In genomic region chr15:43420435-43420834, GRCh38 we compare ENCODE assay signal across 18 cellular contexts. TPM values are rescaled to one million over a fixed set of nuclear protein-coding genes. Genes with fewer than 3 reads are reported as not detected.
A peak's percentile ranks its signal among the peaks of the same experiment; 100 is the strongest.
DNase-seq lines count a peak whose midpoint lies in the region; ATAC-seq, FAIRE-seq and TF ChIP-seq lines count a peak whose summit lies in the region.
"Had no signal": no experiment of that assay in that cellular context is flagged by ENCODE, and none has a peak within 500 bp of the region (broad histone marks: within the 10 kb centered on the region; RNA-seq: fewer than 3 reads in every experiment).

No MANE protein-coding gene starts in this region.

- no peaks in the 10 kb centered on the region for H3K27me3 Mint-ChIP-seq in activated naive CD4-positive, alpha-beta T cell treated with anti-CD3 and anti-CD28 coated beads for 36 hours (ENCODE audit: low read depth)
- H3K27me3 Mint-ChIP-seq in nephron progenitor cell (ENCODE audit: low read depth, poor library complexity) (no peaks in the 10 kb centered on the region), neural progenitor cell (ENCODE audit: insufficient read depth, low read depth) (no peaks in the 10 kb centered on the region)
- H3K27me3 Mint-ChIP-seq: CD4-positive, alpha-beta memory T cell had no signal

- H3K4me1 Mint-ChIP-seq in activated naive CD4-positive, alpha-beta T cell treated with anti-CD3 and anti-CD28 coated beads for 36 hours (ENCODE audit: low read depth) = peaks cover 9% of the 10 kb centered on the region
- no peaks in the 10 kb centered on the region for H3K4me1 Mint-ChIP-seq in nephron progenitor cell
- H3K4me1 Mint-ChIP-seq in stimulated activated effector memory CD8-positive, alpha-beta T cell treated with anti-CD3 and anti-CD28 coated beads, Interleukin-12 subunit alpha, Interleukin-12 subunit beta, amount 100 ng/mL, for 72 hours = no peaks in the 10 kb centered on the region
- H3K4me1 Mint-ChIP-seq in neural progenitor cell = no peaks in the 10 kb centered on the region

- WGBS in K562 (ENCODE audit: insufficient coverage, low coverage, missing lambda C conversion rate) = 82% methylated on average over 10 of the region's 10 CpGs

- H3K4me3 Mint-ChIP-seq in activated naive CD4-positive, alpha-beta T cell treated with anti-CD3 and anti-CD28 coated beads for 36 hours = no peak overlapping the region
- H3K4me3 Mint-ChIP-seq in nephron progenitor cell (no peak overlapping the region), neural progenitor cell (no peak overlapping the region)
- H3K4me3 Mint-ChIP-seq in stimulated activated effector memory CD8-positive, alpha-beta T cell treated with anti-CD3 and anti-CD28 coated beads, Interleukin-12 subunit alpha, Interleukin-12 subunit beta, amount 100 ng/mL, for 72 hours = no peak overlapping the region
- H3K4me3 Mint-ChIP-seq: CD4-positive, alpha-beta memory T cell had no signal

- in situ Hi-C loops in K562 (cut with MboI) = no loop called here

- TF ChIP-seq RAD21 in K562 (CRISPR knock-in tag; conservative IDR thresholded peaks at IDR 0.05 in 1 of 2, IDR thresholded peaks at IDR 0.05 in 1 of 2) = no peak

- no peaks in the 10 kb centered on the region for H3K9me1 ChIP-seq in K562 (ENCODE audit: control insufficient read depth, insufficient read depth, low read length)

- CTCF ChIA-PET in activated naive CD4-positive, alpha-beta T cell treated with anti-CD3 and anti-CD28 coated beads for 36 hours (lab: Charles Lee) = interaction anchor here (1.6 kb wide), 1 partner anchor 44 kb away, joined by 5 read pairs; no protein-coding TSS in a partner anchor
- CTCF ChIA-PET in K562 (lab: Yijun Ruan, JAX; ENCODE audit: low intra/inter-chr PET ratio) = no interaction called here

- no peak for ATAC-seq in K562
- no peak for ATAC-seq in stimulated activated effector memory CD8-positive, alpha-beta T cell treated with anti-CD3 and anti-CD28 coated beads, Interleukin-12 subunit alpha, Interleukin-12 subunit beta, amount 100 ng/mL, for 72 hours
- ATAC-seq: GM12878, HCT116 had no signal

- H3K27ac Mint-ChIP-seq in activated naive CD4-positive, alpha-beta T cell treated with anti-CD3 and anti-CD28 coated beads for 36 hours = peak overlapping the region; percentile 20
- H3K27ac Mint-ChIP-seq in nephron progenitor cell = peak overlapping the region; percentile 79
- H3K27ac Mint-ChIP-seq in stimulated activated effector memory CD8-positive, alpha-beta T cell treated with anti-CD3 and anti-CD28 coated beads, Interleukin-12 subunit alpha, Interleukin-12 subunit beta, amount 100 ng/mL, for 72 hours = peak overlapping the region; percentile 57
- H3K27ac Mint-ChIP-seq in neural progenitor cell = no peak overlapping the region

- H3K4me2 ChIP-seq in K562 (ENCODE audit: insufficient read depth, low read length) (no peak overlapping the region), neural progenitor cell (no peak overlapping the region)

- no peaks in the 10 kb centered on the region for H3F3A ChIP-seq in neural progenitor cell (ENCODE audit: low read depth)

- H3K36me3 Mint-ChIP-seq in activated naive CD4-positive, alpha-beta T cell treated with anti-CD3 and anti-CD28 coated beads for 36 hours (ENCODE audit: low read depth) = peaks cover 29% of the 10 kb centered on the region
- H3K36me3 Mint-ChIP-seq in nephron progenitor cell (ENCODE audit: low read depth) (peaks cover 81% of the 10 kb centered on the region), neural progenitor cell (peaks cover 51% of the 10 kb centered on the region)
- peaks cover 75% of the 10 kb centered on the region for H3K36me3 Mint-ChIP-seq in stimulated activated effector memory CD8-positive, alpha-beta T cell treated with anti-CD3 and anti-CD28 coated beads, Interleukin-12 subunit alpha, Interleukin-12 subunit beta, amount 100 ng/mL, for 72 hours

- no peak overlapping the region for H3K9ac ChIP-seq in K562 (ENCODE audit: insufficient read depth in 1 of 2, low read depth in 2 of 2, low read length in 2 of 2)
- no peak overlapping the region for H3K9ac ChIP-seq in neural progenitor cell
- H3K9ac ChIP-seq: GM23248 had no signal

- no peaks in the 10 kb centered on the region for H3K9me3 ChIP-seq in K562 (replicated peaks; ENCODE audit: control insufficient read depth, insufficient read depth, low read depth, low read length)
- H3K9me3 ChIP-seq in neural progenitor cell (ENCODE audit: low read depth) = no peaks in the 10 kb centered on the region

- no peaks in the 10 kb centered on the region for H3K9me3 Mint-ChIP-seq in activated naive CD4-positive, alpha-beta T cell treated with anti-CD3 and anti-CD28 coated beads for 36 hours
- no peaks in the 10 kb centered on the region for H3K9me3 Mint-ChIP-seq in nephron progenitor cell
- H3K9me3 Mint-ChIP-seq in stimulated activated effector memory CD8-positive, alpha-beta T cell treated with anti-CD3 and anti-CD28 coated beads, Interleukin-12 subunit alpha, Interleukin-12 subunit beta, amount 100 ng/mL, for 72 hours = no peaks in the 10 kb centered on the region
- H3K9me3 Mint-ChIP-seq in neural progenitor cell = no peaks in the 10 kb centered on the region
- H3K9me3 Mint-ChIP-seq: CD4-positive, alpha-beta memory T cell had no signal

- FAIRE-seq in K562 (lab: Jason Lieb, UNC) = no peak
- no peak for FAIRE-seq in GM19239 (lab: Jason Lieb, UNC)
- FAIRE-seq: GM12878, GM18507, H54 had no signal

- TSS peak; percentile 23 for BruUV-seq in K562 (replicated peaks; lab: Mats Ljungman, UMichigan)

- H3K36me3 ChIP-seq in K562 (ENCODE audit: control insufficient read depth, insufficient read depth, low read length) (peaks cover 77% of the 10 kb centered on the region; the same call in 2 of the 3 replicates), neural progenitor cell (peaks cover 14% of the 10 kb centered on the region)

- DNase-seq in activated naive CD4-positive, alpha-beta T cell treated with anti-CD3 and anti-CD28 coated beads for 36 hours = no peak
- DNase-seq in activated naive CD4-positive, alpha-beta T cell treated with Interleukin-2 at 50 U/mL for 16 hours = no peak
- no peak for DNase-seq in K562 (ENCODE audit: extremely low read depth in 1 of 4, low spot score in 3 of 4)
- no peak for DNase-seq in nephron progenitor cell
- no peak for DNase-seq in stimulated activated effector memory CD8-positive, alpha-beta T cell treated with anti-CD3 and anti-CD28 coated beads, Interleukin-12 subunit alpha, Interleukin-12 subunit beta, amount 100 ng/mL, for 72 hours (ENCODE audit: low spot score in 2 of 2)
- no peak for DNase-seq in GM19239 (ENCODE audit: insufficient read length, low spot score)
- no peak for DNase-seq in nucleus accumbens (lab: John Stamatoyannopoulos, UW)
- no peak for DNase-seq in neural progenitor cell (ENCODE audit: low spot score)
- DNase-seq: 8988T; CD4-positive, alpha-beta memory T cell; DMS79; GM23248 had no signal

- no peak for TF ChIP-seq EP300 in K562 (IDR thresholded peaks at IDR 0.05; ENCODE audit: low read length)

- H2AFZ ChIP-seq in K562 (ENCODE audit: low read depth, low read length) = no peak overlapping the region
- H2AFZ ChIP-seq in neural progenitor cell (replicated peaks) = no peak overlapping the region
- H2AFZ ChIP-seq: GM23248 had no signal

- intact Hi-C loops in activated naive CD4-positive, alpha-beta T cell treated with anti-CD3 and anti-CD28 coated beads for 36 hours (cut with micrococcal nuclease) = no loop called here
- intact Hi-C loops in K562 (cut with micrococcal nuclease) = no loop called here

- H3K27me3 ChIP-seq in K562 (ENCODE audit: control insufficient read depth in 2 of 2, insufficient read depth in 2 of 2, low read length in 2 of 2) (no peaks in the 10 kb centered on the region), neural progenitor cell (no peaks in the 10 kb centered on the region)

- H3K79me2 ChIP-seq in K562 (ENCODE audit: control insufficient read depth, insufficient read depth, low read length) (no peaks in the 10 kb centered on the region), neural progenitor cell (ENCODE audit: low read depth) (no peaks in the 10 kb centered on the region)

- H3K27ac ChIP-seq in K562 (ENCODE audit: extremely low read depth, low read depth, low read length) = no peak overlapping the region
- no peak overlapping the region for H3K27ac ChIP-seq in neural progenitor cell
- H3K27ac ChIP-seq: C4-2B, GM23248, HL-60 had no signal

- TF ChIP-seq POLR2A in K562 (conservative IDR thresholded peaks at IDR 0.05) = no peak

- H3K4me3 ChIP-seq in K562 (no peak overlapping the region), neural progenitor cell (no peak overlapping the region)
- H3K4me3 ChIP-seq: GM12878, GM23248 had no signal

- H3K4me1 ChIP-seq in K562 (replicated peaks in 1 of 2; ENCODE audit: control insufficient read depth in 2 of 2, insufficient read depth in 2 of 2, low read length in 2 of 2) = no peaks in the 10 kb centered on the region
- H3K4me1 ChIP-seq in neural progenitor cell = no peaks in the 10 kb centered on the region

- TF ChIP-seq CTCF in K562 (IDR thresholded peaks at IDR 0.05 in 2 of 3, conservative IDR thresholded peaks at IDR 0.05 in 1 of 3; ENCODE audit: insufficient read depth in 2 of 3, low read depth in 1 of 3, low read length in 3 of 3) (no peak), nephron progenitor cell (IDR thresholded peaks at IDR 0.05) (no peak), neural progenitor cell (IDR thresholded peaks at IDR 0.05) (no peak)

- no peaks in the 10 kb centered on the region for H4K20me1 ChIP-seq in K562 (replicated peaks; ENCODE audit: control insufficient read depth, insufficient read depth, low read length)
- peaks cover 8% of the 10 kb centered on the region for H4K20me1 ChIP-seq in neural progenitor cell (ENCODE audit: low read depth)

- POLR2A ChIA-PET in K562 (lab: Yijun Ruan, JAX) = interaction anchor here (1.9 kb wide), 1 partner anchor 13 kb away, joined by 6 read pairs; no protein-coding TSS in a partner anchor

RNA-seq across cellular contexts. Expression of gene TUBGCP4, which starts 49.5 kb away (rescaled TPM):
- 10 to 100 TPM; 34.5 to 35.3 TPM for total RNA-seq in activated naive CD4-positive, alpha-beta T cell treated with anti-CD3 and anti-CD28 coated beads for 36 hours
- total RNA-seq in K562 (2011; cell fraction: chromatin; rRNA removed; ENCODE audit: low replicate concordance) = 77.2 and 87.0 TPM in 2 replicates
- 47.2 and 55.4 TPM in 2 replicates for total RNA-seq in K562 (2011; cell fraction: nucleolus; rRNA removed)
- total RNA-seq in K562 (2011; cell fraction: nucleoplasm; rRNA removed) = 49.6 and 65.5 TPM in 2 replicates
- total RNA-seq in K562 (2014; rRNA removed) (29.6 and 33.3 TPM in 2 replicates), K562 (2014; rRNA removed; fragmentation: Illumina TruSeq; extraction: Trizol) (27.9 and 29.4 TPM in 2 replicates), K562 (2015; rRNA removed; fragmentation: Illumina TruSeq; extraction: Trizol) (26.5 and 29.5 TPM in 2 replicates), K562 (2021) (50.2 and 52.1 TPM in 2 replicates), neural progenitor cell (ENCODE audit: low replicate concordance) (14.1 and 15.6 TPM in 2 replicates)
- polyA plus RNA-seq in K562 (2011; rRNA removed) (30.6 and 40.2 TPM in 2 replicates), K562 (2014; fragmentation: Illumina TruSeq; extraction: Trizol) (34.7 and 40.1 TPM in 2 replicates), K562 (2014; fragmentation: Nextera tagmentation; extraction: Ambion mirVana) (10 to 100 TPM; 10.7 to 13.1 TPM), K562 (2014; rRNA removed) (31.1 and 31.3 TPM in 2 replicates)
- 21.7 and 24.4 TPM in 2 replicates for polyA plus RNA-seq in K562 (2011; cell fraction: cytosol; rRNA removed)
- polyA plus RNA-seq in K562 (2011; cell fraction: nucleus; rRNA removed) = 30.1 and 37.8 TPM in 2 replicates
- 21.1 and 23.9 TPM in 2 replicates for polyA plus RNA-seq in K562 (2012)
- polyA minus RNA-seq in K562 (2011; rRNA and poly(A)+ RNA removed) = 43.5 and 50.6 TPM in 2 replicates
- 40.1 and 45.2 TPM in 2 replicates for polyA minus RNA-seq in K562 (2011; cell fraction: cytosol; rRNA and poly(A)+ RNA removed)
- 44.8 and 56.8 TPM in 2 replicates for polyA minus RNA-seq in K562 (2011; cell fraction: nucleus; rRNA and poly(A)+ RNA removed)

RNA-seq across cellular contexts. Expression of gene ZSCAN29, which starts 49.6 kb away (rescaled TPM):
- 10 to 100 TPM; 13.6 to 13.9 TPM for total RNA-seq in activated naive CD4-positive, alpha-beta T cell treated with anti-CD3 and anti-CD28 coated beads for 36 hours
- 25.5 and 29.4 TPM in 2 replicates for total RNA-seq in K562 (2011; cell fraction: chromatin; rRNA removed; ENCODE audit: low replicate concordance)
- 16.5 and 18.6 TPM in 2 replicates for total RNA-seq in K562 (2011; cell fraction: nucleolus; rRNA removed)
- 21.4 and 23.8 TPM in 2 replicates for total RNA-seq in K562 (2011; cell fraction: nucleoplasm; rRNA removed)
- total RNA-seq in K562 (2014; rRNA removed) = 28.6 and 30.0 TPM in 2 replicates
- 20.8 and 21.6 TPM in 2 replicates for total RNA-seq in K562 (2014; rRNA removed; fragmentation: Illumina TruSeq; extraction: Trizol)
- 26.0 and 28.1 TPM in 2 replicates for total RNA-seq in K562 (2015; rRNA removed; fragmentation: Illumina TruSeq; extraction: Trizol)
- 24.4 and 28.0 TPM in 2 replicates for total RNA-seq in K562 (2021)
- polyA plus RNA-seq in K562 (2011; rRNA removed) = 10.9 and 13.2 TPM in 2 replicates
- 8.4 and 8.8 TPM in 2 replicates for polyA plus RNA-seq in K562 (2011; cell fraction: cytosol; rRNA removed)
- 14.9 and 21.4 TPM in 2 replicates for polyA plus RNA-seq in K562 (2011; cell fraction: nucleus; rRNA removed)
- polyA plus RNA-seq in K562 (2012) = 13.8 and 14.5 TPM in 2 replicates
- polyA plus RNA-seq in K562 (2014; fragmentation: Illumina TruSeq; extraction: Trizol) = 16.8 and 19.0 TPM in 2 replicates
- polyA plus RNA-seq in K562 (2014; fragmentation: Nextera tagmentation; extraction: Ambion mirVana) = 1 to 10 TPM; 2.5 to 2.7 TPM
- 19.3 and 19.7 TPM in 2 replicates for polyA plus RNA-seq in K562 (2014; rRNA removed)
- polyA minus RNA-seq in K562 (2011; rRNA and poly(A)+ RNA removed) = 15.0 and 16.3 TPM in 2 replicates
- polyA minus RNA-seq in K562 (2011; cell fraction: cytosol; rRNA and poly(A)+ RNA removed) = 9.3 and 16.0 TPM in 2 replicates
- 12.7 and 16.0 TPM in 2 replicates for polyA minus RNA-seq in K562 (2011; cell fraction: nucleus; rRNA and poly(A)+ RNA removed)
- total RNA-seq in neural progenitor cell (ENCODE audit: low replicate concordance) = 27.1 and 44.6 TPM in 2 replicates
